Comparison of ENCODE assay signal across 1 cellular context in the genomic region with DNA sequence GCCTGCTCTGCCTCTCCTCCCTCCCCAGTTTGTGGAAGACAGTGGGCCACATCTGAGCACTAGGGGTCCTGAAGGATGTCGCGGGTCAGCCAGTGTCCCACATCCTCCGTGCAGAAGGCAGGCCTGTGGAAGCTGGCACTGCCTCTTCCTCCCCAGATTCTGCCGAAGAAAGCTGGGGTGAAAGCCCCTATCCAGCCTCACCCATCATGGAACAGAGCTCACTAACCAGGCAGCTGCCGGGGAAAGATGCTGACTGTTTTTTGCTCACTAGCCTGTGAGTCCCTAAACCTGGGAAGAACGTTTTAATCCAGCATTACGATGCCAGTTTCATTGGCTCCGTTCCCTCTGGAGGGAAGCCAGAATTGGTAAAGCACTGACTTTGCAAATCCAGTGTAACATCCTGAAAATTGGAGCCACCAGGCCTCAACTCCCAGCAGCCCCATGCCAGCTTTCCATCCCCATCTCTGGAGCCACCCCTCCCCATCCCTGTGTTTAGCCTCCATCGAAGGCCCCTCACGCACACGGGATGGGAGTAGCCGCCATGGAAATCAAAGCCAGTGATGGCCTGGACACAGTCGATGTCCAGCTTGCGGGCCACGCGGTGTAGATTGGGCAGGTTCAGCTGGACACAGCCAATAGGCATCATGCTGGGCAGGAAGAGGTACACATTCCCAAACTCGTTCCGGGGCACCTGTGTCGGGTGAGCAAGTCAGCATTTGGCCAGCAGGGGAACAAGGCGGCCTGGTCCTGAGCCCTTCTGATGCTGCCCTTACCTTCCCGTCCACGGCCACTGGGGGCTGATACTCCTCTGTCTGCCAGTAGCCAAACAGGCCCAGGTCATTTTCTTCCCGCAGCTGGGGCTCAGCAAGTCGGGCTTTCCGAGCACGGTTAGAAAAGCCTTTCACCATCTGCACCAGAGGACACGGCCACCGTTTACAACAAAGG.
TF ChIP-seq lines count a peak whose summit lies in the region.

No MANE protein-coding gene starts in this region.

TF ChIP-seq in HepG2, 621 proteins besides CTCF, POLR2A, EP300 and RAD21:
- TF ChIP-seq ZNF24 (IDR thresholded peaks at IDR 0.05), result no peak
- no peak for TF ChIP-seq SMARCE1 (IDR thresholded peaks at IDR 0.05; ENCODE audit: borderline replicate concordance)
- TF ChIP-seq DNMT3B (CRISPR knock-in tag; conservative IDR thresholded peaks at IDR 0.05), result no peak
- TF ChIP-seq HMGXB4 (CRISPR knock-in tag; IDR thresholded peaks at IDR 0.05; ENCODE audit: borderline replicate concordance in 1 of 2, low read depth in 1 of 2), result no peak
- TF ChIP-seq, protein P1, sequence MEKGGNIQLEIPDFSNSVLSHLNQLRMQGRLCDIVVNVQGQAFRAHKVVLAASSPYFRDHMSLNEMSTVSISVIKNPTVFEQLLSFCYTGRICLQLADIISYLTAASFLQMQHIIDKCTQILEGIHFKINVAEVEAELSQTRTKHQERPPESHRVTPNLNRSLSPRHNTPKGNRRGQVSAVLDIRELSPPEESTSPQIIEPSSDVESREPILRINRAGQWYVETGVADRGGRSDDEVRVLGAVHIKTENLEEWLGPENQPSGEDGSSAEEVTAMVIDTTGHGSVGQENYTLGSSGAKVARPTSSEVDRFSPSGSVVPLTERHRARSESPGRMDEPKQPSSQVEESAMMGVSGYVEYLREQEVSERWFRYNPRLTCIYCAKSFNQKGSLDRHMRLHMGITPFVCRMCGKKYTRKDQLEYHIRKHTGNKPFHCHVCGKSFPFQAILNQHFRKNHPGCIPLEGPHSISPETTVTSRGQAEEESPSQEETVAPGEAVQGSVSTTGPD (CRISPR knock-in tag; IDR thresholded peaks at IDR 0.05), result no peak
- peak; percentile 71 for TF ChIP-seq AGO2 (optimal IDR thresholded peaks at IDR 0.05; ENCODE audit: low read depth, low read length)
- no peak for TF ChIP-seq ZNF724P (CRISPR knock-in tag; IDR thresholded peaks at IDR 0.05; ENCODE audit: borderline replicate concordance)
TF ChIP-seq in HepG2: peak in this region for 1.
